Comparison of ENCODE assay signal across 15 cellular contexts in genomic region chr2:112607680-112608438, GRCh38. TPM values are rescaled to one million over a fixed set of nuclear protein-coding genes. Genes with fewer than 3 reads are reported as not detected.
DNase-seq lines count a peak whose midpoint lies in the region; FAIRE-seq and TF ChIP-seq lines count a peak whose summit lies in the region.
"Had no signal": no experiment of that assay in that cellular context is flagged by ENCODE, and none has a peak within 500 bp of the region (broad histone marks: within the 10 kb centered on the region; RNA-seq: fewer than 3 reads in every experiment).

No MANE protein-coding gene starts in this region.

- intact Hi-C loops in PC-9 (cut with micrococcal nuclease; ENCODE audit: unreplicated experiment) = no loop called here
- intact Hi-C loops in sigmoid colon (cut with DNase I) = no loop called here

- H3K9ac ChIP-seq in keratinocyte (ENCODE audit: control insufficient read depth, extremely low read depth, insufficient read depth, low read length) = no peak overlapping the region
- H3K9ac ChIP-seq: BLaER1 treated with 17β-estradiol and CSF1 and Interleukin-3, amounts not matched to agents 10 nM and 100 nM; KMS-11 had no signal

- H3K27me3 ChIP-seq in PC-9 (ENCODE audit: insufficient read depth, low read depth) (no peaks in the 10 kb centered on the region), keratinocyte (ENCODE audit: control insufficient read depth, extremely low read depth, insufficient read depth, low read length) (no peaks in the 10 kb centered on the region), sigmoid colon (no peaks in the 10 kb centered on the region)
- H3K27me3 ChIP-seq: BLaER1 treated with 17β-estradiol and CSF1 and Interleukin-3, amounts not matched to agents 10 nM and 100 nM had no signal

- TF ChIP-seq POLR2A in sigmoid colon (IDR thresholded peaks at IDR 0.05) = no peak

- no peak for TF ChIP-seq EP300 in sigmoid colon (IDR thresholded peaks at IDR 0.05)

- H3K4me1 Mint-ChIP-seq in chondrocyte (ENCODE audit: low read depth) = no peaks in the 10 kb centered on the region

- H2AFZ ChIP-seq in PC-9 = no peak overlapping the region
- no peak overlapping the region for H2AFZ ChIP-seq in keratinocyte (ENCODE audit: control insufficient read depth, low read length)

- H3K4me3 ChIP-seq in PC-9 = no peak overlapping the region
- H3K4me3 ChIP-seq in keratinocyte (ENCODE audit: control insufficient read depth in 2 of 3, extremely low read depth in 1 of 3, insufficient read depth in 2 of 3, low read depth in 1 of 3, low read length in 3 of 3) = no peak overlapping the region
- no peak overlapping the region for H3K4me3 ChIP-seq in sigmoid colon
- H3K4me3 ChIP-seq: BLaER1 treated with 17β-estradiol and CSF1 and Interleukin-3, amounts not matched to agents 10 nM and 100 nM had no signal

- H3K27me3 Mint-ChIP-seq in chondrocyte (ENCODE audit: low read depth) = no peaks in the 10 kb centered on the region

- no peak overlapping the region for H3K4me3 Mint-ChIP-seq in chondrocyte (ENCODE audit: unreplicated experiment)

- peak overlapping the region; percentile 20; the same call in 1 of the 2 replicates for H3K4me2 ChIP-seq in PC-9
- H3K4me2 ChIP-seq in keratinocyte (ENCODE audit: control insufficient read depth, extremely low read depth, insufficient read depth, low read depth, low read length) = no peak overlapping the region
- H3K4me2 ChIP-seq: BLaER1 treated with 17β-estradiol and CSF1 and Interleukin-3, amounts not matched to agents 10 nM and 100 nM; KMS-11 had no signal

- WGBS in sigmoid colon, 2 donors = 89 to 93% methylated on average over 8 of the region's 8 CpGs

- CTCF ChIA-PET in PC-9 (lab: Charles Lee) = no interaction called here

- BruUV-seq in PC-9 (replicated peaks; lab: Mats Ljungman, UMichigan) = no TSS peak

- H3K9me1 ChIP-seq in keratinocyte (ENCODE audit: control insufficient read depth, extremely low read depth, insufficient read depth, low read length) = no peaks in the 10 kb centered on the region

- FAIRE-seq in keratinocyte (lab: Jason Lieb, UNC) = peak; percentile 51
- FAIRE-seq: A204.1 had no signal

- no peak overlapping the region for H3K27ac Mint-ChIP-seq in chondrocyte (ENCODE audit: unreplicated experiment)

- DNase-seq in NCI-H2196 (lab: John Stamatoyannopoulos, UW; ENCODE audit: unreplicated experiment) (peak; percentile 45), NCI-H2196 treated with DMSO at 0.1 percent for 48 hours (lab: John Stamatoyannopoulos, UW; ENCODE audit: unreplicated experiment) (no peak), PC-9 (no peak), keratinocyte (ENCODE audit: low read depth, low spot score) (no peak), sigmoid colon (peak; percentile 25), OCI-M1 (lab: John Stamatoyannopoulos, UW) (no peak), chondrocyte (ENCODE audit: low spot score) (no peak)
- no peak for DNase-seq in effector CD8-positive, alpha-beta T cell (lab: John Stamatoyannopoulos, UW)
- DNase-seq: EL, NCI-H1105 treated with DMSO at 0.1 percent for 48 hours, NCI-H1694 treated with DMSO at 0.1 percent for 48 hours, NCI-H510A treated with DMSO at 0.1 percent for 48 hours had no signal

- no peak for TF ChIP-seq CTCF in PC-9 (conservative IDR thresholded peaks at IDR 0.05)
- no peak for TF ChIP-seq CTCF in keratinocyte (optimal IDR thresholded peaks at IDR 0.05 in 1 of 3, IDR thresholded peaks at IDR 0.05 in 1 of 3, conservative IDR thresholded peaks at IDR 0.05 in 1 of 3; ENCODE audit: extremely low read depth in 1 of 3, insufficient read depth in 2 of 3, low read length in 3 of 3)
- TF ChIP-seq CTCF in sigmoid colon (IDR thresholded peaks at IDR 0.05) = no peak
- no peak for TF ChIP-seq CTCF in chondrocyte (IDR thresholded peaks at IDR 0.05)

- H3F3A ChIP-seq in PC-9 (ENCODE audit: insufficient read depth, low read depth) = peaks cover 8% of the 10 kb centered on the region; the same call in 1 of the 2 replicates

- H3K36me3 Mint-ChIP-seq in chondrocyte (ENCODE audit: low read depth) = peaks cover 6% of the 10 kb centered on the region

- dilution Hi-C loops in keratinocyte (cut with MboI; ENCODE audit: extremely low pct_ligation_motif_present, low sequenced_read_pairs) = no loop called here

- peaks cover 11% of the 10 kb centered on the region for H3K9me3 Mint-ChIP-seq in chondrocyte (ENCODE audit: low read depth)

- peaks cover 7% of the 10 kb centered on the region for H3K4me1 ChIP-seq in PC-9 (replicated peaks; ENCODE audit: insufficient read depth)
- peaks cover 3% of the 10 kb centered on the region for H3K4me1 ChIP-seq in keratinocyte (ENCODE audit: control insufficient read depth, extremely low read depth, insufficient read depth, low read length)
- H3K4me1 ChIP-seq in sigmoid colon = no peaks in the 10 kb centered on the region
- H3K4me1 ChIP-seq: BLaER1 treated with 17β-estradiol and CSF1 and Interleukin-3, amounts not matched to agents 10 nM and 100 nM had no signal

- H4K20me1 ChIP-seq in PC-9 (ENCODE audit: insufficient read depth) (no peaks in the 10 kb centered on the region), keratinocyte (ENCODE audit: control insufficient read depth, extremely low read depth, insufficient read depth, low read length) (no peaks in the 10 kb centered on the region)
- H4K20me1 ChIP-seq: BLaER1 treated with 17β-estradiol and CSF1 and Interleukin-3, amounts not matched to agents 10 nM and 100 nM had no signal

- no peaks in the 10 kb centered on the region for H3K79me2 ChIP-seq in PC-9 (ENCODE audit: low read depth)
- H3K79me2 ChIP-seq in keratinocyte (ENCODE audit: control insufficient read depth, insufficient read depth, low read length) = no peaks in the 10 kb centered on the region

- H3K27ac ChIP-seq in PC-9 (0 out of 2 replicates have a peak overlapping the region, but pooled peaks have one; percentile 19), keratinocyte (ENCODE audit: control insufficient read depth, insufficient read depth, low read length) (no peak overlapping the region), sigmoid colon (no peak overlapping the region)
- H3K27ac ChIP-seq: BLaER1 treated with 17β-estradiol and CSF1 and Interleukin-3, amounts not matched to agents 10 nM and 100 nM; KMS-11 had no signal

- H3K36me3 ChIP-seq in PC-9 (ENCODE audit: low read depth) (no peaks in the 10 kb centered on the region), keratinocyte (ENCODE audit: control insufficient read depth in 2 of 2, extremely low read depth in 1 of 2, insufficient read depth in 2 of 2, low read length in 2 of 2) (no peaks in the 10 kb centered on the region), sigmoid colon (no peaks in the 10 kb centered on the region)
- H3K36me3 ChIP-seq: BLaER1 treated with 17β-estradiol and CSF1 and Interleukin-3, amounts not matched to agents 10 nM and 100 nM had no signal

- POLR2A ChIA-PET in PC-9 (lab: Charles Lee; ENCODE audit: unreplicated experiment) = no interaction called here

- H3K9me2 ChIP-seq in PC-9 (ENCODE audit: insufficient read depth) = no peaks in the 10 kb centered on the region

- H3K9me3 ChIP-seq in PC-9 (ENCODE audit: insufficient read depth, low read depth) = no peaks in the 10 kb centered on the region
- no peaks in the 10 kb centered on the region for H3K9me3 ChIP-seq in keratinocyte (ENCODE audit: control insufficient read depth, low read depth, low read length)
- H3K9me3 ChIP-seq in sigmoid colon = no peaks in the 10 kb centered on the region

RNA-seq across cellular contexts. Expression of gene CHCHD5, which starts 23.4 kb away (rescaled TPM):
- 38.4 and 64.3 TPM in 2 replicates for total RNA-seq in PC-9 (2021)
- polyA plus RNA-seq in keratinocyte = 17.6 to 30.1 TPM (median 17.9 TPM) in 3 replicates
- 7.3 TPM for polyA plus RNA-seq in keratinocyte (2011; ENCODE audit: low read depth)
- polyA plus RNA-seq in keratinocyte (2011; cell fraction: cytosol; rRNA removed) = 9.9 and 27.7 TPM in 2 replicates
- polyA plus RNA-seq in keratinocyte (2011; cell fraction: nucleus; rRNA removed) = 7.4 TPM in 2 replicates
- 32.9 and 59.8 TPM in 2 replicates for polyA plus RNA-seq in keratinocyte (2012; ENCODE audit: low replicate concordance)
- 6.6 to 46.2 TPM (median 8.2 TPM) in 3 replicates for polyA minus RNA-seq in keratinocyte
- 14.8 TPM for polyA minus RNA-seq in keratinocyte (2011; cell fraction: cytosol; rRNA and poly(A)+ RNA removed)
- 0.84 and 3.3 TPM in 2 replicates for polyA minus RNA-seq in keratinocyte (2011; cell fraction: nucleus; rRNA and poly(A)+ RNA removed)
- total RNA-seq in sigmoid colon = 10 to 100 TPM; 13.8 to 36.4 (median 25.3) TPM
- polyA plus RNA-seq in sigmoid colon = 10 to 100 TPM; 41.8 to 62.5 (median 43.0) TPM
- total RNA-seq in chondrocyte = 16.9 to 22.7 TPM (median 22.4 TPM) in 3 replicates

RNA-seq across cellular contexts. Expression of gene SLC20A1, which starts 37.9 kb away (rescaled TPM):
- 99.9 and 106 TPM in 2 replicates for total RNA-seq in PC-9 (2021)
- 148 to 415 TPM (median 265 TPM) in 3 replicates for polyA plus RNA-seq in keratinocyte
- 105 TPM for polyA plus RNA-seq in keratinocyte (2011; ENCODE audit: low read depth)
- polyA plus RNA-seq in keratinocyte (2011; cell fraction: cytosol; rRNA removed) = 121 and 155 TPM in 2 replicates
- 666 and 718 TPM in 2 replicates for polyA plus RNA-seq in keratinocyte (2011; cell fraction: nucleus; rRNA removed)
- 146 and 277 TPM in 2 replicates for polyA plus RNA-seq in keratinocyte (2012; ENCODE audit: low replicate concordance)
- 165 to 429 TPM (median 221 TPM) in 3 replicates for polyA minus RNA-seq in keratinocyte
- polyA minus RNA-seq in keratinocyte (2011; cell fraction: cytosol; rRNA and poly(A)+ RNA removed) = 131 TPM
- 344 and 723 TPM in 2 replicates for polyA minus RNA-seq in keratinocyte (2011; cell fraction: nucleus; rRNA and poly(A)+ RNA removed)
- 10 to 100 TPM; 11.4 to 25.1 (median 14.3) TPM for total RNA-seq in sigmoid colon
- polyA plus RNA-seq in sigmoid colon = 10 to 100 TPM; 18.0 to 34.9 (median 31.0) TPM
- total RNA-seq in chondrocyte = 62.2 to 94.5 TPM (median 63.0 TPM) in 3 replicates

Comparison
In these comparisons a context has a peak if more than half of its experiments do, and no peak if none do; other contexts are left out.
1. DNase-seq: peak in NCI-H2196 (single experiment) and sigmoid colon (single experiment); none in NCI-H2196 treated with DMSO at 0.1 percent for 48 hours (single experiment), PC-9 (0 of 2), keratinocyte (single experiment), OCI-M1 (single experiment), effector CD8-positive, alpha-beta T cell (single experiment) and chondrocyte (single experiment).